Comparison of ENCODE assay signal across 26 cellular contexts in the genomic region with DNA sequence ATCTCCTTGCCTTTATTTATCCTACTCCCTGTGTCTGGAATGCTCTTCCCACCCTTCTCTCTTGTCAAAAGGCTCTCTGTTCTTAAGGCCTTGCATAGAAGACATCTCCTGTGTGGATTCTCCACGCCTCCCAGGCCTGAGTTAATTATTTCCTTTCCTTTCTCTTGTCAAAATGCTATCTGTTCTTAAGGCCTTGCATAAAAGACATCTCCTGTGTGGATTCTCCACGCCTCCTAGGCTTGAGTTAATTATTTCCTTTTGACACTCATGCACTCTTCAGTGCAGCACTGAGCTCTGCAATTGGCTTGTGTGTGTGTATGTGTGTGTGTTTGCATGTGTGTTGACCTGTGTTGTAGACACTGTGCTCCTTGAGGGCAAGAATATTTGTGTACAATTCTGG. TPM values are rescaled to one million over a fixed set of nuclear protein-coding genes. Genes with fewer than 3 reads are reported as not detected.
DNase-seq lines count a peak whose midpoint lies in the region; ATAC-seq and TF ChIP-seq lines count a peak whose summit lies in the region.
"Had no signal": no experiment of that assay in that cellular context is flagged by ENCODE, and none has a peak within 500 bp of the region (broad histone marks: within the 10 kb centered on the region; RNA-seq: fewer than 3 reads in every experiment).

No MANE protein-coding gene starts in this region.

- no peaks in the 10 kb centered on the region for H3K36me3 ChIP-seq in A673 (ENCODE audit: insufficient read depth, low read length, poor library complexity, severe bottlenecking)
- H3K36me3 ChIP-seq in HUES48 (ENCODE audit: control insufficient read depth, insufficient read depth, low read length) = no peaks in the 10 kb centered on the region
- no peaks in the 10 kb centered on the region for H3K36me3 ChIP-seq in mesodermal cell (ENCODE audit: control insufficient read depth, insufficient read depth, low read length)
- H3K36me3 ChIP-seq in gastroesophageal sphincter = no peaks in the 10 kb centered on the region
- no peaks in the 10 kb centered on the region for H3K36me3 ChIP-seq in tibial nerve
- H3K36me3 ChIP-seq: BLaER1 treated with 17β-estradiol and CSF1 and Interleukin-3, amounts not matched to agents 10 nM and 100 nM; SJSA1 had no signal

- TF ChIP-seq CTCF in A673 (conservative IDR thresholded peaks at IDR 0.05; ENCODE audit: low read depth, low read length) (no peak), gastroesophageal sphincter (IDR thresholded peaks at IDR 0.05) (no peak), chondrocyte (IDR thresholded peaks at IDR 0.05) (no peak), tibial nerve (IDR thresholded peaks at IDR 0.05) (no peak)

- H3K36me3 Mint-ChIP-seq in chondrocyte (ENCODE audit: low read depth) = no peaks in the 10 kb centered on the region

- H3K4me1 ChIP-seq in A673 (ENCODE audit: insufficient read depth, low read length, poor library complexity, severe bottlenecking) = peaks cover 13% of the 10 kb centered on the region
- no peaks in the 10 kb centered on the region for H3K4me1 ChIP-seq in HUES48 (ENCODE audit: control insufficient read depth, insufficient read depth, low read length)
- H3K4me1 ChIP-seq in mesodermal cell (ENCODE audit: control insufficient read depth, insufficient read depth, low read length, poor library complexity, severe bottlenecking) = no peaks in the 10 kb centered on the region
- no peaks in the 10 kb centered on the region for H3K4me1 ChIP-seq in gastroesophageal sphincter
- H3K4me1 ChIP-seq in tibial nerve = peaks cover 0 to 3% (median 0%) of the 10 kb centered on the region in 4 donors
- H3K4me1 ChIP-seq: SJSA1 had no signal

- no peak for TF ChIP-seq POLR2A in gastroesophageal sphincter (IDR thresholded peaks at IDR 0.05)
- no peak for TF ChIP-seq POLR2A in tibial nerve (IDR thresholded peaks at IDR 0.05)

- H3K27ac ChIP-seq in A673 (ENCODE audit: low read depth, low read length, poor library complexity, severe bottlenecking) (peak overlapping the region; percentile 30), HUES48 (ENCODE audit: low read depth, low read length) (peak overlapping the region; percentile 75), mesodermal cell (ENCODE audit: low read depth, low read length, severe bottlenecking) (peak overlapping the region; percentile 26), gastroesophageal sphincter (no peak overlapping the region), tibial nerve (no peak overlapping the region)
- H3K27ac ChIP-seq: BLaER1 treated with 17β-estradiol and CSF1 and Interleukin-3, amounts not matched to agents 10 nM and 100 nM; HL-60; PC-9; SJSA1 had no signal

- POLR2A ChIA-PET in A673 (lab: Charles Lee; ENCODE audit: low non-redundant PET) = no interaction called here

- H3K9me3 Mint-ChIP-seq in chondrocyte (ENCODE audit: low read depth) = no peaks in the 10 kb centered on the region
- H3K9me3 Mint-ChIP-seq: CD4-positive, alpha-beta T cell had no signal

- CTCF ChIA-PET in A673 (lab: Charles Lee) = interaction anchor here (0.7 to 1.0 kb wide), 5 partner anchors 104 to 701 kb away, joined by 3 to 5 read pairs (median 3); no protein-coding TSS in a partner anchor

- H3K9ac ChIP-seq in HUES48 (ENCODE audit: low read depth, low read length) = no peak overlapping the region
- H3K9ac ChIP-seq: BLaER1 treated with 17β-estradiol and CSF1 and Interleukin-3, amounts not matched to agents 10 nM and 100 nM had no signal

- 80 to 88% methylated on average over 1 of the region's 2 CpGs for WGBS in mesodermal cell (ENCODE audit: insufficient coverage in 2 of 2), 2 experiments
- WGBS in gastroesophageal sphincter (ENCODE audit: low coverage in 1 of 2), 2 donors = 27 to 33% methylated on average over 1 to 2 of the region's 2 CpGs
- WGBS in tibial nerve, 2 donors = 48 to 62% methylated on average over 2 of the region's 2 CpGs

- peak; percentile 62 for DNase-seq in A673 (ENCODE audit: low spot score)
- DNase-seq in foreskin melanocyte = peak; percentile 50
- DNase-seq in chondrocyte (ENCODE audit: low spot score) = no peak
- no peak for DNase-seq in tibial nerve (ENCODE audit: low spot score in 2 of 2)
- DNase-seq: AML-193; CD4-positive, alpha-beta T cell; COR-L47; DND-41; Kasumi-1; NCI-H2029; NCI-H446 treated with DMSO at 0.1 percent for 48 hours; NCI-H526; PC-9; Right ventricle myocardium superior; RPMI8226 had no signal

- H3K27me3 ChIP-seq in A673 (replicated peaks; ENCODE audit: insufficient read depth, low read depth, low read length, poor library complexity) (no peaks in the 10 kb centered on the region), HUES48 (ENCODE audit: control insufficient read depth, insufficient read depth, low read length) (no peaks in the 10 kb centered on the region), gastroesophageal sphincter (no peaks in the 10 kb centered on the region), tibial nerve (no peaks in the 10 kb centered on the region)
- H3K27me3 ChIP-seq: BLaER1 treated with 17β-estradiol and CSF1 and Interleukin-3, amounts not matched to agents 10 nM and 100 nM; SJSA1 had no signal

- no peaks in the 10 kb centered on the region for H3K4me1 Mint-ChIP-seq in chondrocyte (ENCODE audit: low read depth)

- ATAC-seq in GM21360 (IDR thresholded peaks at IDR 0.05; ENCODE audit: unreplicated experiment) (no peak), gastroesophageal sphincter (no peak)
- ATAC-seq: HCT116 had no signal

- H3K9me3 ChIP-seq in A673 (ENCODE audit: low read depth, low read length, poor library complexity, severe bottlenecking) (no peaks in the 10 kb centered on the region), HUES48 (ENCODE audit: control insufficient read depth, insufficient read depth, low read length) (no peaks in the 10 kb centered on the region), mesodermal cell (ENCODE audit: control insufficient read depth, low read length) (no peaks in the 10 kb centered on the region), gastroesophageal sphincter (no peaks in the 10 kb centered on the region), tibial nerve (no peaks in the 10 kb centered on the region)
- H3K9me3 ChIP-seq: BLaER1 treated with 17β-estradiol and CSF1 and Interleukin-3, amounts not matched to agents 10 nM and 100 nM; SJSA1 had no signal

- H3K4me3 Mint-ChIP-seq in chondrocyte (ENCODE audit: unreplicated experiment) = no peak overlapping the region
- H3K4me3 Mint-ChIP-seq: CD4-positive, alpha-beta T cell had no signal

- H3K27me3 Mint-ChIP-seq in chondrocyte (ENCODE audit: low read depth) = peaks cover 30% of the 10 kb centered on the region

- intact Hi-C loops in A673 (cut with micrococcal nuclease; ENCODE audit: unreplicated experiment) = loop anchor here (5.0 kb wide), 1 partner anchor 98 kb away; no protein-coding TSS in a partner anchor

- H3K27ac Mint-ChIP-seq in chondrocyte (ENCODE audit: unreplicated experiment) = no peak overlapping the region
- H3K27ac Mint-ChIP-seq: CD4-positive, alpha-beta T cell had no signal

- no TSS peak for BruUV-seq in A673 (replicated peaks; lab: Mats Ljungman, UMichigan)

- H3K4me3 ChIP-seq in A673 (ENCODE audit: low read depth, low read length, poor library complexity, severe bottlenecking) = no peak overlapping the region
- H3K4me3 ChIP-seq in HUES48 (ENCODE audit: low read depth, low read length) = no peak overlapping the region
- no peak overlapping the region for H3K4me3 ChIP-seq in mesodermal cell (ENCODE audit: extremely low read depth, insufficient read depth, low read length, poor library complexity, severe bottlenecking)
- no peak overlapping the region for H3K4me3 ChIP-seq in gastroesophageal sphincter
- H3K4me3 ChIP-seq in tibial nerve = no peak overlapping the region
- H3K4me3 ChIP-seq: BLaER1 treated with 17β-estradiol and CSF1 and Interleukin-3, amounts not matched to agents 10 nM and 100 nM; PC-9; SJSA1 had no signal

- TF ChIP-seq EP300 in gastroesophageal sphincter (IDR thresholded peaks at IDR 0.05) (no peak), tibial nerve (IDR thresholded peaks at IDR 0.05) (no peak)

RNA-seq across cellular contexts. Expression of a gene that starts 52.1 kb away (rescaled TPM):
- not detected in 2 replicates for total RNA-seq in A673 (2021)
- not detected for polyA plus RNA-seq in mesodermal cell (2013, experiment 1 of 2)
- not detected for polyA plus RNA-seq in mesodermal cell (2013, experiment 2 of 2)
- total RNA-seq in gastroesophageal sphincter = not detected
- total RNA-seq in chondrocyte = not detected in 3 replicates
- total RNA-seq in tibial nerve = not detected
- total RNA-seq: A172; CD4-positive, alpha-beta T cell; H4; MCF 10A; PC-9; Right ventricle myocardium superior; SJSA1 had no signal

Comparison
In these comparisons a context has a peak if more than half of its experiments do, and no peak if none do; other contexts are left out.
1. DNase-seq: peak in A673 (single experiment) and foreskin melanocyte (single experiment); none in chondrocyte (single experiment) and tibial nerve (0 of 2).
2. H3K27ac ChIP-seq: peak in A673 (single experiment), HUES48 (single experiment) and mesodermal cell (single experiment); none in gastroesophageal sphincter (0 of 4) and tibial nerve (0 of 4).